ENCODE assay signal across 8 cellular contexts in genomic region chr6:158649289-158650143, GRCh38. TPM values are rescaled to one million over a fixed set of nuclear protein-coding genes. Genes with fewer than 3 reads are reported as not detected.
DNase-seq lines count a peak whose midpoint lies in the region; ATAC-seq lines count a peak whose summit lies in the region.

TSS of gene SYTL3 (plus strand) at chr6:158650054. CDS start at chr6:158663269, 13,215 bp downstream.

- H3K27me3 Mint-ChIP-seq in T-cell = no peaks in the 10 kb centered on the region

- POLR2A ChIA-PET in T-cell (lab: Charles Lee) = interaction anchor here (0.5 to 3.2 kb wide), 27 partner anchors 9 to 1270 kb away, joined by 3 to 28 read pairs (median 5); partner anchors contain the start of gene TAGAP (in 1 of the 2)

- no peak within 1 kb of the TSS for H2AFZ ChIP-seq in ACC112 (ENCODE audit: low read length, unreplicated experiment)

- peak within 1 kb of the TSS; percentile 65 to 74 (median 68) for H3K4me3 Mint-ChIP-seq in T-cell

- H3K4me1 Mint-ChIP-seq in T-cell = peaks cover 63 to 79% (median 68%) of the 10 kb centered on the region in 3 donors

- peak within 1 kb of the TSS; percentile 70 for H3K27ac ChIP-seq in ACC112 (ENCODE audit: low read depth, low read length)

- H3K4me1 ChIP-seq in ACC112 (ENCODE audit: control insufficient read depth, insufficient read depth, low read length, unreplicated experiment) = peaks cover 20% of the 10 kb centered on the region

- no peaks in the 10 kb centered on the region for H3K79me2 ChIP-seq in ACC112 (ENCODE audit: control insufficient read depth, insufficient read depth, low read length, unreplicated experiment)

- ATAC-seq in GM19043 (IDR thresholded peaks at IDR 0.05; ENCODE audit: low read depth, unreplicated experiment) = peak; percentile 46
- peak; percentile 43 for ATAC-seq in HG03280 (IDR thresholded peaks at IDR 0.05; ENCODE audit: unreplicated experiment)
- ATAC-seq in T-cell (replicated peaks in 1 of 4) = peak; percentile 43 to 70 (median 54)
- peak; percentile 36 for ATAC-seq in left lobe of liver

- peaks cover 8% of the 10 kb centered on the region for H3K36me3 Mint-ChIP-seq in T-cell

- H3K9me3 Mint-ChIP-seq in T-cell = no peaks in the 10 kb centered on the region

- CTCF ChIA-PET in T-cell (lab: Charles Lee) = interaction anchor here (0.6 to 2.7 kb wide), 9 partner anchors 10 to 220 kb away, joined by 3 to 17 read pairs (median 5); no protein-coding TSS in a partner anchor

- H3K4me3 ChIP-seq in ACC112 (ENCODE audit: low read depth, low read length) = no peak within 1 kb of the TSS

- H3K36me3 ChIP-seq in ACC112 (ENCODE audit: insufficient read depth, low read length) = no peaks in the 10 kb centered on the region

- H3K27ac Mint-ChIP-seq in T-cell = peak within 1 kb of the TSS; percentile 95 to 99

- H3K27me3 ChIP-seq in ACC112 (ENCODE audit: insufficient read depth, low read length) = no peaks in the 10 kb centered on the region

- peak; percentile 31 to 98 (median 89) for DNase-seq in T-cell
- peak; percentile 33 for DNase-seq in activated naive CD8-positive, alpha-beta T cell treated with anti-CD3 and anti-CD28 coated beads, Interleukin-2, amount 50 U/mL, for 16 hours (ENCODE audit: low read depth, low spot score)
- DNase-seq in left lobe of liver (ENCODE audit: low spot score) = peak; percentile 51
- peak; percentile 65 to 78 for DNase-seq in stimulated activated CD8-positive, alpha-beta memory T cell treated with anti-CD3 and anti-CD28 coated beads, Interleukin-2, amount 100 ng/mL, for 48 hours (ENCODE audit: low read depth in 2 of 2)
- no peak for DNase-seq in iPS-NIHi11 (ENCODE audit: low spot score)

RNA-seq across cellular contexts. Expression of gene SYTL3, which starts in this region (rescaled TPM):
- 10 to 100 TPM; 14.4 to 45.6 (median 22.9) TPM for total RNA-seq in T-cell
- total RNA-seq in left lobe of liver = 0.43 TPM

Comparison
In these comparisons a context has a peak if more than half of its experiments do, and no peak if none do; other contexts are left out.
1. RNA of gene SYTL3 (total RNA-seq): 14.4 to 45.6 TPM in T-cell; 0.43 TPM in left lobe of liver (single experiment); every median in the first group is over 10 times any median in the second.
2. Peak in DNase-seq and ATAC-seq in left lobe of liver; RNA of the gene not detected or under 1 TPM.
3. Peak in every context shown above with its lines, with median percentiles within 50 percentile points of each other: ATAC-seq.